Comparison of ENCODE assay signal across 1 cellular context in the genomic region with DNA sequence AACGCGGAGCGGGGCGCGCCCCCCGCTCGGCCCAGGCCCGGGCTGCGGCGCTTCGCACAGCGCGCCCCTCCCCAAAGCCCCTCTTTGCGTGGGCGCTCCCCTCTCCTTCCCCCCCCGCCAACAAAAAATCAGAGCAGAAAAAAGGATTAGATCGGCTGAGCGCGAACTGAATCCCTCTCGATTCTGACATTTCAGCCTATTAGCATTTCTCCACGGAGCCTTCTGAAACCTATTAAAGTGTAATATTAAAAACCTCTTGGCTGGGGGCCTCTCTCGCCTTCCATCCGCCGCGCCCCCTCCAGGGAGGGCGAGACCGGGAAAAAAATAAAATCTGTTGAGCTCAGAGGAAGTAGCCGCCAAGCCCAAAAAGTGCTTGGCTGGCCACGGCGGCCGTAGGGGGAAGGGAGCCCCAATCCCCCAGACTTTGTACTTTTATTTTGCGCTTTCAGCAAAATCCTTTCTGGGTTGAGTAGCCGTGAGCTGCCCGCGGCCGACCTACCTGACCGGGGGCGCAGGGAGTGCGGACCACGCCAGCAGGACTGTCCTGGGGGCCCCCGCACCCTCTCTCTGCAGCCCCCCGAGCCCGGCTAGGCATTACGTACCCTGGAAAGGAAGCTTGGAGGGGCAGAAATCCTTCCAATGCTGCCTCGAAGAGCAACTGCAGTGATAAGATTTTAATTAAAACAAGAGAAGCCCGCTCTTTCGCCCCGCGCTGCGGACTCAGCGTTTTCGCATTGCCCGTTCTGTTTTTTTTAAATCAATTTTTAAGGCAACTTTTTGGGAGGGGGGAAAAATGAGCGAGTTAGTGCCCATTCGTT.
A peak's percentile ranks its signal among the peaks of the same experiment; 100 is the strongest.
TF ChIP-seq lines count a peak whose summit lies in the region.

No MANE protein-coding gene starts in this region.

TF ChIP-seq in H1, 55 proteins besides CTCF, POLR2A, EP300 and RAD21:
- TF ChIP-seq NRF1 (IDR thresholded peaks at IDR 0.05; ENCODE audit: low read depth, low read length) (no peak), SP4 (IDR thresholded peaks at IDR 0.05; ENCODE audit: low read length) (no peak), NANOG (IDR thresholded peaks at IDR 0.05; ENCODE audit: insufficient read depth, low read depth, low read length, poor library complexity, severe bottlenecking) (no peak), HDAC6 (IDR thresholded peaks at IDR 0.05; ENCODE audit: low read depth, low read length) (no peak), TBP (IDR thresholded peaks at IDR 0.05; ENCODE audit: low read depth, low read length) (no peak), CREB1 (IDR thresholded peaks at IDR 0.05) (no peak), RNF2 (IDR thresholded peaks at IDR 0.05; ENCODE audit: borderline replicate concordance, low read depth, low read length, missing control alignments, poor library complexity, severe bottlenecking) (peak; percentile 44), RBBP5 (IDR thresholded peaks at IDR 0.05; ENCODE audit: borderline replicate concordance, low read depth, low read length) (no peak; the same call in 1 of the 2 replicates), KDM5A (IDR thresholded peaks at IDR 0.05; ENCODE audit: low read length) (no peak), GTF2F1 (IDR thresholded peaks at IDR 0.05; ENCODE audit: borderline replicate concordance, low read depth, low read length) (no peak), SIN3A (conservative IDR thresholded peaks at IDR 0.05 in 1 of 2, IDR thresholded peaks at IDR 0.05 in 1 of 2; ENCODE audit: low read depth in 1 of 2, low read length in 2 of 2) (no peak; a peak in 1 of 4 replicates), EGR1 (IDR thresholded peaks at IDR 0.05; ENCODE audit: borderline replicate concordance, low read depth, low read length) (peak; percentile 25; the same call in 1 of the 2 replicates), ZNF274 (IDR thresholded peaks at IDR 0.05; ENCODE audit: borderline replicate concordance, extremely low read depth, low read length) (no peak), TAF7 (optimal IDR thresholded peaks at IDR 0.05; ENCODE audit: borderline replicate concordance, low read depth, low read length) (no peak), SUZ12 (IDR thresholded peaks at IDR 0.05; ENCODE audit: low read length) (peak; percentile 50), GABPA (IDR thresholded peaks at IDR 0.05; ENCODE audit: borderline replicate concordance, insufficient read depth, low read length) (no peak), SIRT6 (IDR thresholded peaks at IDR 0.05; ENCODE audit: low read length) (no peak), EZH2 (IDR thresholded peaks at IDR 0.05; ENCODE audit: low read depth, low read length, severe bottlenecking) (peak; percentile 52)
